Comparison of ENCODE assay signal across 8 cellular contexts in genomic region chr16:70800798-70801480, GRCh38. TPM values are rescaled to one million over a fixed set of nuclear protein-coding genes. Genes with fewer than 3 reads are reported as not detected.
DNase-seq lines count a peak whose midpoint lies in the region; ATAC-seq and TF ChIP-seq lines count a peak whose summit lies in the region.

TSS of gene VAC14 (minus strand) at chr16:70801158. CDS start at chr16:70800900, 258 bp downstream.

- H3K4me1 Mint-ChIP-seq in effector memory CD8-positive, alpha-beta T cell (ENCODE audit: low read depth in 2 of 2), result peaks cover 14 to 39% of the 10 kb centered on the region in 2 donors

- peaks cover 5% of the 10 kb centered on the region in 2 donors for H3K27me3 Mint-ChIP-seq in effector memory CD8-positive, alpha-beta T cell

- H3K9me3 Mint-ChIP-seq in effector memory CD8-positive, alpha-beta T cell, result no peaks in the 10 kb centered on the region

- peak; percentile 93 for ATAC-seq in effector memory CD8-positive, alpha-beta T cell (replicated peaks)

- peak within 1 kb of the TSS; percentile 90 to 92 for H3K27ac Mint-ChIP-seq in effector memory CD8-positive, alpha-beta T cell

- H3K4me3 Mint-ChIP-seq in effector memory CD8-positive, alpha-beta T cell, result peak within 1 kb of the TSS; percentile 93 to 96

- no peak for TF ChIP-seq CTCF in GM20000 (IDR thresholded peaks at IDR 0.05; ENCODE audit: extremely low read depth, missing control alignments)

- peaks cover 12% of the 10 kb centered on the region for H3K36me3 Mint-ChIP-seq in effector memory CD8-positive, alpha-beta T cell (ENCODE audit: insufficient read depth)

- DNase-seq in CMK (ENCODE audit: low read depth) (peak; percentile 84), GM20000 (ENCODE audit: low spot score) (peak; percentile 98), HT-29 (ENCODE audit: low spot score) (peak; percentile 95), medulla oblongata (ENCODE audit: extremely low spot score) (peak; percentile 89)
- DNase-seq in NK-92 treated with Interleukin-12 subunit alpha and Interleukin-12 subunit beta, amount 100 ng/mL, for 24 hours (lab: John Stamatoyannopoulos, UW), result peak; percentile 61
- peak; percentile 99 for DNase-seq in activated CD8-positive, alpha-beta memory T cell treated with anti-CD3 and anti-CD28 coated beads for 24 hours
- DNase-seq in effector memory CD8-positive, alpha-beta T cell, result peak; percentile 97
- peak; percentile 94 for DNase-seq in stimulated activated CD8-positive, alpha-beta memory T cell treated with anti-CD3 and anti-CD28 coated beads, Interleukin-12 subunit alpha, Interleukin-12 subunit beta, amount 100 ng/mL, for 1 hour (ENCODE audit: low read depth)

RNA-seq across cellular contexts. Expression of gene VAC14, which starts in this region (rescaled TPM):
- 92.3 and 109 TPM in 2 replicates for total RNA-seq in HT-29 (2014; rRNA removed; shearing (Covaris generic))

Comparison
In these comparisons a context has a peak if more than half of its experiments do, and no peak if none do; other contexts are left out.
1. Peak in every context shown above with its lines: DNase-seq and ATAC-seq.